ENCODE assay signal across 1 cellular context in the genomic region with DNA sequence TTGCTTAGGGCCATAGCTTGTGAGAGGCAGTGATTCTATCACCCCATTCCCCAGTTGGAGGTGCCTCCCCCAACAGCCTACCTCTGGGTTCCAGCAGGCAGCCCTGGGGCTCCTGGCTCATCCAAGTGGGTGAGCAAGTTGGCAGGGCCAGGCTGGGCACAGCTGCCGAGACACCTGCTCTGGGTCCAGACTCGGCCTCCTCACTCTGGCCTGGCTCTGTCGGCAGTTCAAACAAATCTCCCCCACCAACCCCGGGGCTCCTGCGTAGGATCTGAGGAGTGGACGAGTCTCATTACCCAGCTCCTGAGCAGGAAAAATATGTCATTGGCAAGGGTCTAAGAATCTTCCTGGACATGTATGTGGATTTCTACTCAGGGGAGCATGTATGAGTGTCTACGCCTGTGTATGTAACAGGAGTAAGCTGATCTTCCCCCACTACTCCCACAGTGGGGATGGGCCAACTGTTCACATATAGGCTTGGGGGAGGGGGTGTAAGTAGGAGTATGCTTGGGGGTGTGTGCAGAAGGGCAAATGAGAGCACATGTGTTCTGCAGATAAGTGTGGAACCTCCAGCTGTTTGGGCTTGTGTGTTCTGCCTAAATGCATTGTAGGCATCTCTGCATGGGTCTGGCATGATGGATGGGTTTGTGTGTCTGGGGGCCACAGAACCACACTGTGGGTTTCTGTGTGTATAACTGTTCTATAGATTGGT.
TF ChIP-seq lines count a peak whose summit lies in the region.

No MANE protein-coding gene starts in this region.

TF ChIP-seq in HepG2, 621 proteins besides CTCF, POLR2A, EP300 and RAD21 (continued from another document and continues in another):
- TF ChIP-seq, protein P1, sequence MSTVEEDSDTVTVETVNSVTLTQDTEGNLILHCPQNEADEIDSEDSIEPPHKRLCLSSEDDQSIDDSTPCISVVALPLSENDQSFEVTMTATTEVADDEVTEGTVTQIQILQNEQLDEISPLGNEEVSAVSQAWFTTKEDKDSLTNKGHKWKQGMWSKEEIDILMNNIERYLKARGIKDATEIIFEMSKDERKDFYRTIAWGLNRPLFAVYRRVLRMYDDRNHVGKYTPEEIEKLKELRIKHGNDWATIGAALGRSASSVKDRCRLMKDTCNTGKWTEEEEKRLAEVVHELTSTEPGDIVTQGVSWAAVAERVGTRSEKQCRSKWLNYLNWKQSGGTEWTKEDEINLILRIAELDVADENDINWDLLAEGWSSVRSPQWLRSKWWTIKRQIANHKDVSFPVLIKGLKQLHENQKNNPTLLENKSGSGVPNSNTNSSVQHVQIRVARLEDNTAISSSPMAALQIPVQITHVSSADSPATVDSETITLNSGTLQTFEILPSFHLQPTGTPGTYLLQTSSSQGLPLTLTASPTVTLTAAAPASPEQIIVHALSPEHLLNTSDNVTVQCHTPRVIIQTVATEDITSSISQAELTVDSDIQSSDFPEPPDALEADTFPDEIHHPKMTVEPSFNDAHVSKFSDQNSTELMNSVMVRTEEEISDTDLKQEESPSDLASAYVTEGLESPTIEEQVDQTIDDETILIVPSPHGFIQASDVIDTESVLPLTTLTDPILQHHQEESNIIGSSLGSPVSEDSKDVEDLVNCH (CRISPR knock-in tag; IDR thresholded peaks at IDR 0.05) = no peak
- TF ChIP-seq ZNF546 (CRISPR knock-in tag; conservative IDR thresholded peaks at IDR 0.05) (0 out of 2 replicates have a peak, but pooled peaks have one; percentile 47), ZNF430 (CRISPR knock-in tag; IDR thresholded peaks at IDR 0.05) (no peak; the same call in 1 of the 2 replicates), CREM (IDR thresholded peaks at IDR 0.05) (no peak; the same call in none of the 2 replicates), CREM (CRISPR knock-in tag; IDR thresholded peaks at IDR 0.05) (no peak), ZNF431 (CRISPR knock-in tag; IDR thresholded peaks at IDR 0.05; ENCODE audit: borderline replicate concordance, low read depth) (peak; percentile 11; the same call in 1 of the 2 replicates), SCMH1 (CRISPR knock-in tag; IDR thresholded peaks at IDR 0.05; ENCODE audit: borderline replicate concordance) (no peak), ARNTL (CRISPR knock-in tag; IDR thresholded peaks at IDR 0.05) (peak; percentile 81; the same call in 1 of the 2 replicates), ZZZ3 (CRISPR knock-in tag; IDR thresholded peaks at IDR 0.05; ENCODE audit: borderline replicate concordance) (0 out of 2 replicates have a peak, but pooled peaks have one; percentile 20), ZNF816 (CRISPR knock-in tag; IDR thresholded peaks at IDR 0.05; ENCODE audit: borderline replicate concordance) (peak; percentile 84; the same call in 1 of the 2 replicates), ZBTB20 (CRISPR knock-in tag; IDR thresholded peaks at IDR 0.05; ENCODE audit: borderline replicate concordance, low read depth) (peak; percentile 68; the same call in 1 of the 2 replicates), ZNF567 (CRISPR knock-in tag; IDR thresholded peaks at IDR 0.05; ENCODE audit: borderline replicate concordance) (no peak), HIVEP1 (CRISPR knock-in tag; IDR thresholded peaks at IDR 0.05) (peak; percentile 46; the same call in 1 of the 2 replicates), ZFY (CRISPR knock-in tag; IDR thresholded peaks at IDR 0.05) (peak; percentile 19; the same call in 1 of the 2 replicates), SMAD3 (CRISPR knock-in tag; IDR thresholded peaks at IDR 0.05) (no peak; the same call in 1 of the 2 replicates), TMF1 (CRISPR knock-in tag; IDR thresholded peaks at IDR 0.05; ENCODE audit: low read depth) (peak; percentile 4; the same call in 1 of the 2 replicates), RARG (CRISPR knock-in tag; IDR thresholded peaks at IDR 0.05; ENCODE audit: low read depth) (no peak), ZNF773 (CRISPR knock-in tag; IDR thresholded peaks at IDR 0.05; ENCODE audit: borderline replicate concordance) (no peak), GZF1 (CRISPR knock-in tag; IDR thresholded peaks at IDR 0.05) (peak; percentile 36; the same call in 1 of the 2 replicates), SATB2 (CRISPR knock-in tag; IDR thresholded peaks at IDR 0.05) (no peak; the same call in 1 of the 2 replicates), NR2F2 (IDR thresholded peaks at IDR 0.05; ENCODE audit: borderline replicate concordance, low read depth) (no peak), ZNF12 (CRISPR knock-in tag; IDR thresholded peaks at IDR 0.05) (peak; percentile 55), ZNF607 (CRISPR knock-in tag; IDR thresholded peaks at IDR 0.05; ENCODE audit: borderline replicate concordance) (peak; percentile 76; the same call in 1 of the 2 replicates), ZFP41 (CRISPR knock-in tag; IDR thresholded peaks at IDR 0.05; ENCODE audit: borderline replicate concordance) (no peak; the same call in 1 of the 2 replicates), ZNF564 (CRISPR knock-in tag; IDR thresholded peaks at IDR 0.05) (peak; percentile 72), REPIN1 (CRISPR knock-in tag; IDR thresholded peaks at IDR 0.05; ENCODE audit: borderline replicate concordance, low read depth) (peak; percentile 51; the same call in 1 of the 2 replicates), ZNF891 (CRISPR knock-in tag; IDR thresholded peaks at IDR 0.05) (peak; percentile 95; the same call in 1 of the 2 replicates), RFXAP (CRISPR knock-in tag; IDR thresholded peaks at IDR 0.05; ENCODE audit: borderline replicate concordance) (peak; percentile 36; the same call in 1 of the 2 replicates), POGZ (CRISPR knock-in tag; IDR thresholded peaks at IDR 0.05) (no peak; the same call in 1 of the 2 replicates), HHEX (CRISPR knock-in tag; IDR thresholded peaks at IDR 0.05) (no peak), ZBTB1 (CRISPR knock-in tag; IDR thresholded peaks at IDR 0.05; ENCODE audit: borderline replicate concordance) (peak; percentile 38; the same call in 1 of the 2 replicates), HCFC1 (IDR thresholded peaks at IDR 0.05; ENCODE audit: low read depth, low read length) (no peak; the same call in 1 of the 2 replicates), ZNF124 (CRISPR knock-in tag; IDR thresholded peaks at IDR 0.05) (peak; percentile 20; the same call in 1 of the 2 replicates), FOXA3 (CRISPR knock-in tag; IDR thresholded peaks at IDR 0.05) (peak; percentile 65; the same call in 1 of the 2 replicates), ZNF501 (CRISPR knock-in tag; IDR thresholded peaks at IDR 0.05) (peak; percentile 86)
- TF ChIP-seq, protein P2, sequence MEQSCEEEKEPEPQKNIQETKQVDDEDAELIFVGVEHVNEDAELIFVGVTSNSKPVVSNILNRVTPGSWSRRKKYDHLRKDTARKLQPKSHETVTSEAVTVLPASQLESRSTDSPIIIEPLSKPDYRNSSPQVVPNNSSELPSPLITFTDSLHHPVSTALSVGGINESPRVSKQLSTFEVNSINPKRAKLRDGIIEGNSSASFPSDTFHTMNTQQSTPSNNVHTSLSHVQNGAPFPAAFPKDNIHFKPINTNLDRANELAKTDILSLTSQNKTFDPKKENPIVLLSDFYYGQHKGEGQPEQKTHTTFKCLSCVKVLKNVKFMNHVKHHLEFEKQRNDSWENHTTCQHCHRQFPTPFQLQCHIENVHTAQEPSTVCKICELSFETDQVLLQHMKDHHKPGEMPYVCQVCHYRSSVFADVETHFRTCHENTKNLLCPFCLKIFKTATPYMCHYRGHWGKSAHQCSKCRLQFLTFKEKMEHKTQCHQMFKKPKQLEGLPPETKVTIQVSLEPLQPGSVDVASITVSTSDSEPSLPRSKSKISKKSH (CRISPR knock-in tag; IDR thresholded peaks at IDR 0.05; ENCODE audit: borderline replicate concordance) = no peak
- TF ChIP-seq, protein P3, sequence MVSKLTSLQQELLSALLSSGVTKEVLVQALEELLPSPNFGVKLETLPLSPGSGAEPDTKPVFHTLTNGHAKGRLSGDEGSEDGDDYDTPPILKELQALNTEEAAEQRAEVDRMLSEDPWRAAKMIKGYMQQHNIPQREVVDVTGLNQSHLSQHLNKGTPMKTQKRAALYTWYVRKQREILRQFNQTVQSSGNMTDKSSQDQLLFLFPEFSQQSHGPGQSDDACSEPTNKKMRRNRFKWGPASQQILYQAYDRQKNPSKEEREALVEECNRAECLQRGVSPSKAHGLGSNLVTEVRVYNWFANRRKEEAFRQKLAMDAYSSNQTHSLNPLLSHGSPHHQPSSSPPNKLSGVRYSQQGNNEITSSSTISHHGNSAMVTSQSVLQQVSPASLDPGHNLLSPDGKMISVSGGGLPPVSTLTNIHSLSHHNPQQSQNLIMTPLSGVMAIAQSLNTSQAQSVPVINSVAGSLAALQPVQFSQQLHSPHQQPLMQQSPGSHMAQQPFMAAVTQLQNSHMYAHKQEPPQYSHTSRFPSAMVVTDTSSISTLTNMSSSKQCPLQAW (CRISPR knock-in tag; IDR thresholded peaks at IDR 0.05) = peak; percentile 92
- TF ChIP-seq, protein P4, sequence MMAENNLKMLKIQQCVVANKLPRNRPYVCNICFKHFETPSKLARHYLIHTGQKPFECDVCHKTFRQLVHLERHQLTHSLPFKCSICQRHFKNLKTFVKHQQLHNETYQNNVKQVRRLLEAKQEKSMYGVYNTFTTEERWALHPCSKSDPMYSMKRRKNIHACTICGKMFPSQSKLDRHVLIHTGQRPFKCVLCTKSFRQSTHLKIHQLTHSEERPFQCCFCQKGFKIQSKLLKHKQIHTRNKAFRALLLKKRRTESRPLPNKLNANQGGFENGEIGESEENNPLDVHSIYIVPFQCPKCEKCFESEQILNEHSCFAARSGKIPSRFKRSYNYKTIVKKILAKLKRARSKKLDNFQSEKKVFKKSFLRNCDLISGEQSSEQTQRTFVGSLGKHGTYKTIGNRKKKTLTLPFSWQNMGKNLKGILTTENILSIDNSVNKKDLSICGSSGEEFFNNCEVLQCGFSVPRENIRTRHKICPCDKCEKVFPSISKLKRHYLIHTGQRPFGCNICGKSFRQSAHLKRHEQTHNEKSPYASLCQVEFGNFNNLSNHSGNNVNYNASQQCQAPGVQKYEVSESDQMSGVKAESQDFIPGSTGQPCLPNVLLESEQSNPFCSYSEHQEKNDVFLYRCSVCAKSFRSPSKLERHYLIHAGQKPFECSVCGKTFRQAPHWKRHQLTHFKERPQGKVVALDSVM (CRISPR knock-in tag; IDR thresholded peaks at IDR 0.05) = no peak
- TF ChIP-seq, protein P5, sequence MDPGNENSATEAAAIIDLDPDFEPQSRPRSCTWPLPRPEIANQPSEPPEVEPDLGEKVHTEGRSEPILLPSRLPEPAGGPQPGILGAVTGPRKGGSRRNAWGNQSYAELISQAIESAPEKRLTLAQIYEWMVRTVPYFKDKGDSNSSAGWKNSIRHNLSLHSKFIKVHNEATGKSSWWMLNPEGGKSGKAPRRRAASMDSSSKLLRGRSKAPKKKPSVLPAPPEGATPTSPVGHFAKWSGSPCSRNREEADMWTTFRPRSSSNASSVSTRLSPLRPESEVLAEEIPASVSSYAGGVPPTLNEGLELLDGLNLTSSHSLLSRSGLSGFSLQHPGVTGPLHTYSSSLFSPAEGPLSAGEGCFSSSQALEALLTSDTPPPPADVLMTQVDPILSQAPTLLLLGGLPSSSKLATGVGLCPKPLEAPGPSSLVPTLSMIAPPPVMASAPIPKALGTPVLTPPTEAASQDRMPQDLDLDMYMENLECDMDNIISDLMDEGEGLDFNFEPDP (CRISPR knock-in tag; conservative IDR thresholded peaks at IDR 0.05) = no peak
- TF ChIP-seq, protein P6, sequence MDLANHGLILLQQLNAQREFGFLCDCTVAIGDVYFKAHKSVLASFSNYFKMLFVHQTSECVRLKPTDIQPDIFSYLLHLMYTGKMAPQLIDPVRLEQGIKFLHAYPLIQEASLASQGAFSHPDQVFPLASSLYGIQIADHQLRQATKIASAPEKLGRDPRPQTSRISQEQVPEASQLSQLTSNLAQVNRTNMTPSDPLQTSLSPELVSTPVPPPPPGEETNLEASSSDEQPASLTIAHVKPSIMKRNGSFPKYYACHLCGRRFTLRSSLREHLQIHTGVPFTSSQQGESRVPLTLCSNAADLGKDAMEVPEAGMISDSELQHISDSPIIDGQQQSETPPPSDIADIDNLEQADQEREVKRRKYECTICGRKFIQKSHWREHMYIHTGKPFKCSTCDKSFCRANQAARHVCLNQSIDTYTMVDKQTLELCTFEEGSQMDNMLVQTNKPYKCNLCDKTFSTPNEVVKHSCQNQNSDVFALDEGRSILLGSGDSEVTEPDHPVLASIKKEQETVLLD (CRISPR knock-in tag; IDR thresholded peaks at IDR 0.05; ENCODE audit: low read depth) = peak; percentile 63; the same call in 1 of the 2 replicates
- TF ChIP-seq, protein P7, sequence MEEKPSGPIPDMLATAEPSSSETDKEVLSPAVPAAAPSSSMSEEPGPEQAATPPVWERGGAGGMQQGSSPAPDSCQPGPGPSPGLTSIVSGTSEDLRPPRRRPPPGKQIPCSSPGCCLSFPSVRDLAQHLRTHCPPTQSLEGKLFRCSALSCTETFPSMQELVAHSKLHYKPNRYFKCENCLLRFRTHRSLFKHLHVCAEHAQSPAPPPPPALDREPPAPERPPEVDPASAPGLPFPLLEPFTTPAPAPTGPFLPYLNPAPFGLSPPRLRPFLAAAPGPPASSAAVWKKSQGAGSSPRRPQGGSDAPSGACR (CRISPR knock-in tag; IDR thresholded peaks at IDR 0.05) = no peak
- TF ChIP-seq, protein P8, sequence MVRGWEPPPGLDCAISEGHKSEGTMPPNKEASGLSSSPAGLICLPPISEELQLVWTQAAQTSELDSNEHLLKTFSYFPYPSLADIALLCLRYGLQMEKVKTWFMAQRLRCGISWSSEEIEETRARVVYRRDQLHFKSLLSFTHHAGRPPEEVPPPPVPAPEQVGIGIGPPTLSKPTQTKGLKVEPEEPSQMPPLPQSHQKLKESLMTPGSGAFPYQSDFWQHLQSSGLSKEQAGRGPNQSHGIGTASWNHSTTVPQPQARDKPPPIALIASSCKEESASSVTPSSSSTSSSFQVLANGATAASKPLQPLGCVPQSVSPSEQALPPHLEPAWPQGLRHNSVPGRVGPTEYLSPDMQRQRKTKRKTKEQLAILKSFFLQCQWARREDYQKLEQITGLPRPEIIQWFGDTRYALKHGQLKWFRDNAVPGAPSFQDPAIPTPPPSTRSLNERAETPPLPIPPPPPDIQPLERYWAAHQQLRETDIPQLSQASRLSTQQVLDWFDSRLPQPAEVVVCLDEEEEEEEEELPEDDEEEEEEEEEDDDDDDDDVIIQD (CRISPR knock-in tag; IDR thresholded peaks at IDR 0.05; ENCODE audit: low read depth) = peak; percentile 41; the same call in 1 of the 2 replicates
- TF ChIP-seq, protein P9, sequence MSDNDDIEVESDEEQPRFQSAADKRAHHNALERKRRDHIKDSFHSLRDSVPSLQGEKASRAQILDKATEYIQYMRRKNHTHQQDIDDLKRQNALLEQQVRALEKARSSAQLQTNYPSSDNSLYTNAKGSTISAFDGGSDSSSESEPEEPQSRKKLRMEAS (IDR thresholded peaks at IDR 0.05) = no peak
- TF ChIP-seq, protein P10, sequence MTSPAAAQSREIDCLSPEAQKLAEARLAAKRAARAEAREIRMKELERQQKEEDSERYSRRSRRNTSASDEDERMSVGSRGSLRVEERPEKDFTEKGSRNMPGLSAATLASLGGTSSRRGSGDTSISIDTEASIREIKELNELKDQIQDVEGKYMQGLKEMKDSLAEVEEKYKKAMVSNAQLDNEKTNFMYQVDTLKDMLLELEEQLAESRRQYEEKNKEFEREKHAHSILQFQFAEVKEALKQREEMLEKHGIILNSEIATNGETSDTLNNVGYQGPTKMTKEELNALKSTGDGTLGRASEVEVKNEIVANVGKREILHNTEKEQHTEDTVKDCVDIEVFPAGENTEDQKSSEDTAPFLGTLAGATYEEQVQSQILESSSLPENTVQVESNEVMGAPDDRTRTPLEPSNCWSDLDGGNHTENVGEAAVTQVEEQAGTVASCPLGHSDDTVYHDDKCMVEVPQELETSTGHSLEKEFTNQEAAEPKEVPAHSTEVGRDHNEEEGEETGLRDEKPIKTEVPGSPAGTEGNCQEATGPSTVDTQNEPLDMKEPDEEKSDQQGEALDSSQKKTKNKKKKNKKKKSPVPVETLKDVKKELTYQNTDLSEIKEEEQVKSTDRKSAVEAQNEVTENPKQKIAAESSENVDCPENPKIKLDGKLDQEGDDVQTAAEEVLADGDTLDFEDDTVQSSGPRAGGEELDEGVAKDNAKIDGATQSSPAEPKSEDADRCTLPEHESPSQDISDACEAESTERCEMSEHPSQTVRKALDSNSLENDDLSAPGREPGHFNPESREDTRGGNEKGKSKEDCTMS (CRISPR knock-in tag; conservative IDR thresholded peaks at IDR 0.05) = peak; percentile 43; the same call in 1 of the 2 replicates
